In the genomic region with DNA sequence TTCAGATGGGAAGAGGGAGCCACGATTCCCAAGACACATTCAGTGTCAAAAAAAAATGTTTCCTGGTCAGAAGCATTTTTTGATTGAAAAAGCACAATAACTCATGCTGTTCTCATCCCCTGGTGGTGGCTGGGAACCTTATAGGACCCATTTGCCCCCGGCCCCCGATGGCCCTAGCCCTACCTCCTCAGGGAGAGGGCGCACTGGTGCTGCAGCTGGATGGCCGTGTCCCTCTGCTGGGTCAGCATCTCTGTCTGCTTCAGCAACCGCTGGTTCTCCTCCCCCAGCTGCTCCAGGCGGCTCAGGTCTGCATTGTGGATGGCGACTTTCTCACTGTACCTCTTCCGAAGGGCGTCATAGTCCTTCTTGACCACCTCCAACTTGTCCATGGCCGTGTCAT, we compare ENCODE assay signal across 21 cellular contexts.
A peak's percentile ranks its signal among the peaks of the same experiment; 100 is the strongest.
DNase-seq lines count a peak whose midpoint lies in the region; ATAC-seq, FAIRE-seq and TF ChIP-seq lines count a peak whose summit lies in the region.
"Had no signal": no experiment of that assay in that cellular context is flagged by ENCODE, and none has a peak within 500 bp of the region (broad histone marks: within the 10 kb centered on the region; RNA-seq: fewer than 3 reads in every experiment).

No MANE protein-coding gene starts in this region.

- BruUV-seq in K562 (replicated peaks; lab: Mats Ljungman, UMichigan): no TSS peak

- H3K4me1 ChIP-seq in K562 (replicated peaks in 1 of 2; ENCODE audit: control insufficient read depth in 2 of 2, insufficient read depth in 2 of 2, low read length in 2 of 2) (peaks cover 3 to 11% of the 10 kb centered on the region in 2 experiments; a peak in 3 of 5 replicates), hepatocyte (ENCODE audit: insufficient read depth) (peaks cover 18% of the 10 kb centered on the region), thyroid gland (peaks cover 64 to 90% of the 10 kb centered on the region in 2 donors)

- no peak overlapping the region for H3K27ac ChIP-seq in K562 (ENCODE audit: extremely low read depth, low read depth, low read length)
- peak overlapping the region; percentile 95 for H3K27ac ChIP-seq in hepatocyte
- H3K27ac ChIP-seq in thyroid gland: peak overlapping the region; percentile 86 to 94 (median 92)
- H3K27ac ChIP-seq: BLaER1 had no signal

- no peaks in the 10 kb centered on the region for H3K27me3 Mint-ChIP-seq in nephron progenitor cell (ENCODE audit: low read depth, poor library complexity)
- H3K27me3 Mint-ChIP-seq: CD4-positive, alpha-beta T cell had no signal

- in situ Hi-C loops in K562 (cut with MboI): no loop called here

- H3K4me3 ChIP-seq in K562: no peak overlapping the region
- H3K4me3 ChIP-seq in hepatocyte: no peak overlapping the region
- no peak overlapping the region for H3K4me3 ChIP-seq in thyroid gland (replicated peaks in 1 of 3)
- H3K4me3 ChIP-seq: BLaER1, HAP-1 had no signal

- H3K9me3 ChIP-seq in K562 (replicated peaks; ENCODE audit: control insufficient read depth, insufficient read depth, low read depth, low read length) (no peaks in the 10 kb centered on the region), hepatocyte (ENCODE audit: low read depth) (no peaks in the 10 kb centered on the region), thyroid gland (no peaks in the 10 kb centered on the region)
- H3K9me3 ChIP-seq: BLaER1, Caco-2, HAP-1 had no signal

- WGBS in K562 (ENCODE audit: insufficient coverage, low coverage, missing lambda C conversion rate): 87% methylated on average over 11 of the region's 11 CpGs
- WGBS in hepatocyte (ENCODE audit: low lambda C conversion rate, missing lambda C conversion rate): 95% methylated on average over 11 of the region's 11 CpGs
- WGBS in thyroid gland, 2 donors: 91 to 93% methylated on average over 11 of the region's 11 CpGs

- peaks cover 3% of the 10 kb centered on the region for H3K9me1 ChIP-seq in K562 (ENCODE audit: control insufficient read depth, insufficient read depth, low read length)

- no peak for ATAC-seq in K562
- ATAC-seq: Panc1 had no signal

- H3K36me3 Mint-ChIP-seq in nephron progenitor cell (ENCODE audit: low read depth): peaks cover 46% of the 10 kb centered on the region

- TF ChIP-seq RAD21 in K562 (CRISPR knock-in tag; conservative IDR thresholded peaks at IDR 0.05 in 1 of 2, IDR thresholded peaks at IDR 0.05 in 1 of 2): no peak

- H3K4me2 ChIP-seq in K562 (ENCODE audit: insufficient read depth, low read length): no peak overlapping the region
- H3K4me2 ChIP-seq in hepatocyte: peak overlapping the region; percentile 60
- H3K4me2 ChIP-seq: BLaER1 had no signal

- POLR2A ChIA-PET in K562 (lab: Yijun Ruan, JAX): interaction anchor here (0.6 kb wide), 2 partner anchors 193 to 336 kb away, joined by 3 to 4 read pairs; no protein-coding TSS in a partner anchor

- CTCF ChIA-PET in K562 (lab: Yijun Ruan, JAX; ENCODE audit: low intra/inter-chr PET ratio): no interaction called here

- TF ChIP-seq CTCF in K562 (IDR thresholded peaks at IDR 0.05 in 2 of 3, conservative IDR thresholded peaks at IDR 0.05 in 1 of 3; ENCODE audit: insufficient read depth in 2 of 3, low read depth in 1 of 3, low read length in 3 of 3) (no peak), hepatocyte (IDR thresholded peaks at IDR 0.05; ENCODE audit: poor library complexity) (no peak), nephron progenitor cell (IDR thresholded peaks at IDR 0.05) (no peak), thyroid gland (IDR thresholded peaks at IDR 0.05) (no peak), GM20000 (IDR thresholded peaks at IDR 0.05; ENCODE audit: extremely low read depth, missing control alignments) (no peak)

- no peak for TF ChIP-seq EP300 in K562 (IDR thresholded peaks at IDR 0.05; ENCODE audit: low read length)

- no peaks in the 10 kb centered on the region for H3K79me2 ChIP-seq in K562 (ENCODE audit: control insufficient read depth, insufficient read depth, low read length)
- H3K79me2 ChIP-seq in hepatocyte: peaks cover 12% of the 10 kb centered on the region

- H3K4me3 Mint-ChIP-seq in nephron progenitor cell: no peak overlapping the region
- H3K4me3 Mint-ChIP-seq: CD4-positive, alpha-beta T cell had no signal

- DNase-seq in K562 (ENCODE audit: extremely low read depth in 1 of 4, low spot score in 3 of 4) (no peak), hepatocyte (ENCODE audit: low spot score) (no peak), nephron progenitor cell (no peak), thyroid gland (no peak), GM20000 (ENCODE audit: low spot score) (no peak), cardiac septum (ENCODE audit: low spot score) (no peak), NAMALWA (ENCODE audit: low spot score) (no peak)
- DNase-seq: Caco-2; CD4-positive, alpha-beta T cell; IMR-90; MV-4-11; NCI-H1694; NCI-H2081; NCI-H2171; NCI-H524 treated with DMSO at 0.1 percent for 48 hours; NCI-H82 had no signal

- H3K9me2 ChIP-seq in hepatocyte (replicated peaks; ENCODE audit: insufficient read depth): no peaks in the 10 kb centered on the region

- H2AFZ ChIP-seq in K562 (ENCODE audit: low read depth, low read length) (no peak overlapping the region), hepatocyte (no peak overlapping the region)

- H3K36me3 ChIP-seq in K562 (ENCODE audit: control insufficient read depth, insufficient read depth, low read length) (peaks cover 58% of the 10 kb centered on the region), hepatocyte (replicated peaks; ENCODE audit: insufficient read depth, low read depth) (peaks cover 5% of the 10 kb centered on the region), thyroid gland (no peaks in the 10 kb centered on the region)

- peaks cover 71% of the 10 kb centered on the region for H3K4me1 Mint-ChIP-seq in nephron progenitor cell

- no peaks in the 10 kb centered on the region for H3K27me3 ChIP-seq in K562 (ENCODE audit: control insufficient read depth in 2 of 2, insufficient read depth in 2 of 2, low read length in 2 of 2)
- no peaks in the 10 kb centered on the region for H3K27me3 ChIP-seq in hepatocyte
- H3K27me3 ChIP-seq in thyroid gland: no peaks in the 10 kb centered on the region
- H3K27me3 ChIP-seq: BLaER1 had no signal

- no peaks in the 10 kb centered on the region for H4K20me1 ChIP-seq in K562 (replicated peaks; ENCODE audit: control insufficient read depth, insufficient read depth, low read length)
- H4K20me1 ChIP-seq in hepatocyte (ENCODE audit: insufficient read depth, poor library complexity, severe bottlenecking): no peaks in the 10 kb centered on the region
- H4K20me1 ChIP-seq: BLaER1 had no signal

- FAIRE-seq in K562 (lab: Jason Lieb, UNC): no peak
- FAIRE-seq: GM12891, HTR-8/SVneo had no signal

- H3K9ac ChIP-seq in K562 (ENCODE audit: insufficient read depth in 1 of 2, low read depth in 2 of 2, low read length in 2 of 2): no peak overlapping the region
- H3K9ac ChIP-seq: BLaER1 had no signal

- no peaks in the 10 kb centered on the region for H3K9me3 Mint-ChIP-seq in nephron progenitor cell
- H3K9me3 Mint-ChIP-seq: CD4-positive, alpha-beta T cell had no signal

- intact Hi-C loops in K562 (cut with micrococcal nuclease) (no loop called here), thyroid gland (cut with DNase I) (loop anchor here (10.0 kb wide), 1 partner anchor 162 kb away; no protein-coding TSS in a partner anchor), cardiac septum (cut with DNase I) (no loop called here)

- H3K27ac Mint-ChIP-seq in nephron progenitor cell: peak overlapping the region; percentile 42
- H3K27ac Mint-ChIP-seq: CD4-positive, alpha-beta T cell had no signal

- TF ChIP-seq POLR2A in K562 (conservative IDR thresholded peaks at IDR 0.05): no peak
- TF ChIP-seq POLR2A in thyroid gland (IDR thresholded peaks at IDR 0.05): no peak

TF ChIP-seq in K562, 482 proteins besides CTCF, POLR2A, EP300 and RAD21:
- TF ChIP-seq ZFX (CRISPR knock-in tag; IDR thresholded peaks at IDR 0.05) (no peak), SMARCE1 (IDR thresholded peaks at IDR 0.05) (no peak), SRSF3 (IDR thresholded peaks at IDR 0.05; ENCODE audit: insufficient read depth, low read length) (no peak), ZBED1 (IDR thresholded peaks at IDR 0.05) (no peak)
- TF ChIP-seq, protein P1, sequence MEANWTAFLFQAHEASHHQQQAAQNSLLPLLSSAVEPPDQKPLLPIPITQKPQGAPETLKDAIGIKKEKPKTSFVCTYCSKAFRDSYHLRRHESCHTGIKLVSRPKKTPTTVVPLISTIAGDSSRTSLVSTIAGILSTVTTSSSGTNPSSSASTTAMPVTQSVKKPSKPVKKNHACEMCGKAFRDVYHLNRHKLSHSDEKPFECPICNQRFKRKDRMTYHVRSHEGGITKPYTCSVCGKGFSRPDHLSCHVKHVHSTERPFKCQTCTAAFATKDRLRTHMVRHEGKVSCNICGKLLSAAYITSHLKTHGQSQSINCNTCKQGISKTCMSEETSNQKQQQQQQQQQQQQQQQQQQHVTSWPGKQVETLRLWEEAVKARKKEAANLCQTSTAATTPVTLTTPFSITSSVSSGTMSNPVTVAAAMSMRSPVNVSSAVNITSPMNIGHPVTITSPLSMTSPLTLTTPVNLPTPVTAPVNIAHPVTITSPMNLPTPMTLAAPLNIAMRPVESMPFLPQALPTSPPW (CRISPR knock-in tag; IDR thresholded peaks at IDR 0.05): no peak
- TF ChIP-seq, protein P2, sequence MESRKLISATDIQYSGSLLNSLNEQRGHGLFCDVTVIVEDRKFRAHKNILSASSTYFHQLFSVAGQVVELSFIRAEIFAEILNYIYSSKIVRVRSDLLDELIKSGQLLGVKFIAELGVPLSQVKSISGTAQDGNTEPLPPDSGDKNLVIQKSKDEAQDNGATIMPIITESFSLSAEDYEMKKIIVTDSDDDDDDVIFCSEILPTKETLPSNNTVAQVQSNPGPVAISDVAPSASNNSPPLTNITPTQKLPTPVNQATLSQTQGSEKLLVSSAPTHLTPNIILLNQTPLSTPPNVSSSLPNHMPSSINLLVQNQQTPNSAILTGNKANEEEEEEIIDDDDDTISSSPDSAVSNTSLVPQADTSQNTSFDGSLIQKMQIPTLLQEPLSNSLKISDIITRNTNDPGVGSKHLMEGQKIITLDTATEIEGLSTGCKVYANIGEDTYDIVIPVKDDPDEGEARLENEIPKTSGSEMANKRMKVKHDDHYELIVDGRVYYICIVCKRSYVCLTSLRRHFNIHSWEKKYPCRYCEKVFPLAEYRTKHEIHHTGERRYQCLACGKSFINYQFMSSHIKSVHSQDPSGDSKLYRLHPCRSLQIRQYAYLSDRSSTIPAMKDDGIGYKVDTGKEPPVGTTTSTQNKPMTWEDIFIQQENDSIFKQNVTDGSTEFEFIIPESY (CRISPR knock-in tag; IDR thresholded peaks at IDR 0.05): 0 out of 2 replicates have a peak, but pooled peaks have one; percentile 14
- TF ChIP-seq, protein P3, sequence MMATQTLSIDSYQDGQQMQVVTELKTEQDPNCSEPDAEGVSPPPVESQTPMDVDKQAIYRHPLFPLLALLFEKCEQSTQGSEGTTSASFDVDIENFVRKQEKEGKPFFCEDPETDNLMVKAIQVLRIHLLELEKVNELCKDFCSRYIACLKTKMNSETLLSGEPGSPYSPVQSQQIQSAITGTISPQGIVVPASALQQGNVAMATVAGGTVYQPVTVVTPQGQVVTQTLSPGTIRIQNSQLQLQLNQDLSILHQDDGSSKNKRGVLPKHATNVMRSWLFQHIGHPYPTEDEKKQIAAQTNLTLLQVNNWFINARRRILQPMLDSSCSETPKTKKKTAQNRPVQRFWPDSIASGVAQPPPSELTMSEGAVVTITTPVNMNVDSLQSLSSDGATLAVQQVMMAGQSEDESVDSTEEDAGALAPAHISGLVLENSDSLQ (IDR thresholded peaks at IDR 0.05): no peak
